8 cellular contexts compared by ENCODE assay signal in the genomic region with DNA sequence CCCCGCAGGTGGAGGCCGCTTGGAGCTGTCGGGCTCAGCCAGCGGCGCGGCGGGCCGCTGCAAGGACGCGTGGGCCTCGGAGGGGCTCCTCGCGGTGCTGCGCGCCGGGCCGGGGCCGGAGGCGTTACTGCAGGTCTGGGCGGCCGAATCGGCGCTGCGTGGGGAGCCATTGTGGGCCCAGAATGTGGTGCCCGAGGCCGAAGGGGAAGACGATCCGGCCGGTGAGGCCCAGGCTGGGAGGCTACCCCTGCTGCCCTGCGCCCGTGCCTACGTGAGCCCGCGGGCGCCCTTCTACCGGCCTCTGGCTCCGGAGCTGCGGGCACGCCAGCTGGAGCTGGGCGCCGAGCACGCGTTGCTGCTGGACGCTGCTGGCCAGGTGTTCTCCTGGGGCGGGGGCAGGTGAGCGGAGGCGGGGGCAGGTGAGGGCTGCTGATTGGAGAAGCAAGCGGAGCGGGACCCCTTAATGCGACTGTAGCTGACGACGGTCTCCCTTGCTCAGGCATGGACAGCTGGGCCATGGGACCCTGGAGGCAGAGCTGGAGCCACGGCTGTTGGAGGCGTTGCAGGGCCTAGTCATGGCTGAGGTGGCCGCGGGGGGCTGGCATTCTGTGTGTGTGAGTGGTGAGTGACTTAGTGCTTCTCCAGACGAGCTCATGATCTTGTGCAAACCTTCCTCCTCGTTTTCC. TPM values are rescaled to one million over a fixed set of nuclear protein-coding genes. Genes with fewer than 3 reads are reported as not detected.
DNase-seq lines count a peak whose midpoint lies in the region; ATAC-seq and TF ChIP-seq lines count a peak whose summit lies in the region.

No MANE protein-coding gene starts in this region.

- H3K4me1 ChIP-seq in breast epithelium = peaks cover 3 to 8% of the 10 kb centered on the region in 2 donors

- no peak for TF ChIP-seq POLR2A in breast epithelium (IDR thresholded peaks at IDR 0.05)

- ATAC-seq in activated CD8-positive, alpha-beta memory T cell treated with anti-CD3 and anti-CD28 coated beads, Interleukin-2, amount 10 ng/mL, durations not matched to agents 7 days and 5 days = no peak
- ATAC-seq in HG02852 (IDR thresholded peaks at IDR 0.05; ENCODE audit: unreplicated experiment) (no peak), HG03378 (IDR thresholded peaks at IDR 0.05; ENCODE audit: unreplicated experiment) (no peak)

- peaks cover 23% of the 10 kb centered on the region for H3K4me1 Mint-ChIP-seq in activated CD8-positive, alpha-beta memory T cell treated with anti-CD3 and anti-CD28 coated beads, Interleukin-2, amount 10 ng/mL, durations not matched to agents 7 days and 5 days

- no peaks in the 10 kb centered on the region for H3K27me3 ChIP-seq in breast epithelium

- H3K4me3 ChIP-seq in breast epithelium = peak overlapping the region; percentile 66 to 77 (median 68)

- H3K36me3 Mint-ChIP-seq in activated CD8-positive, alpha-beta memory T cell treated with anti-CD3 and anti-CD28 coated beads, Interleukin-2, amount 10 ng/mL, durations not matched to agents 7 days and 5 days = peaks cover 37% of the 10 kb centered on the region

- CTCF ChIA-PET in activated CD8-positive, alpha-beta memory T cell treated with anti-CD3 and anti-CD28 coated beads, Interleukin-2, amount 10 ng/mL, durations not matched to agents 7 days and 5 days (lab: Charles Lee) = interaction anchor here (0.5 to 6.7 kb wide), 38 partner anchors 9 to 375 kb away, joined by 3 to 101 read pairs (median 5); partner anchors contain the start of genes BLM, HDDC3, UNC45A and VPS33B

- H3K36me3 ChIP-seq in breast epithelium = peaks cover 8% of the 10 kb centered on the region

- DNase-seq in activated CD8-positive, alpha-beta memory T cell treated with anti-CD3 and anti-CD28 coated beads, Interleukin-2, amount 10 ng/mL, durations not matched to agents 7 days and 5 days = no peak
- DNase-seq in activated CD8-positive, alpha-beta memory T cell treated with anti-CD3 and anti-CD28 coated beads, Interleukin-2, amount 50 U/mL, for 4 hours = no peak
- DNase-seq in breast epithelium (ENCODE audit: low spot score in 2 of 2) (peak in 1 of 2 donors; percentile 51), kidney tubule cell (ENCODE audit: low spot score) (peak; percentile 47), substantia nigra (lab: John Stamatoyannopoulos, UW) (peak in 4 of 49 donors; percentile 16 to 67 (median 40)), DMS153 treated with DMSO at 0.1 percent for 48 hours (lab: John Stamatoyannopoulos, UW; ENCODE audit: unreplicated experiment) (no peak)

- no peak for TF ChIP-seq CTCF in breast epithelium (IDR thresholded peaks at IDR 0.05)

- peak overlapping the region; percentile 61 for H3K4me3 Mint-ChIP-seq in activated CD8-positive, alpha-beta memory T cell treated with anti-CD3 and anti-CD28 coated beads, Interleukin-2, amount 10 ng/mL, durations not matched to agents 7 days and 5 days

- H3K27me3 Mint-ChIP-seq in activated CD8-positive, alpha-beta memory T cell treated with anti-CD3 and anti-CD28 coated beads, Interleukin-2, amount 10 ng/mL, durations not matched to agents 7 days and 5 days = no peaks in the 10 kb centered on the region

- peak overlapping the region; percentile 53 to 64 for H3K27ac ChIP-seq in breast epithelium
- H3K27ac ChIP-seq in substantia nigra (ENCODE audit: low read depth, low read length, poor library complexity, severe bottlenecking) = peak overlapping the region; percentile 42

- H3K9me3 ChIP-seq in breast epithelium = no peaks in the 10 kb centered on the region

- intact Hi-C loops in breast epithelium (cut with DNase I; ENCODE audit: low total_unique reads) = loop anchor here (5.0 kb wide), 1 partner anchor 310 kb away; no protein-coding TSS in a partner anchor

- no peaks in the 10 kb centered on the region for H3K9me3 Mint-ChIP-seq in activated CD8-positive, alpha-beta memory T cell treated with anti-CD3 and anti-CD28 coated beads, Interleukin-2, amount 10 ng/mL, durations not matched to agents 7 days and 5 days (ENCODE audit: low read depth)

- H3K27ac Mint-ChIP-seq in activated CD8-positive, alpha-beta memory T cell treated with anti-CD3 and anti-CD28 coated beads, Interleukin-2, amount 10 ng/mL, durations not matched to agents 7 days and 5 days = peak overlapping the region; percentile 14

RNA-seq across cellular contexts. Expression of gene RCCD1, which starts 2.6 kb away (rescaled TPM):
- 10 to 100 TPM; 35.4 to 50.1 TPM for total RNA-seq in activated CD8-positive, alpha-beta memory T cell treated with anti-CD3 and anti-CD28 coated beads, Interleukin-2, amount 10 ng/mL, durations not matched to agents 7 days and 5 days
- total RNA-seq in breast epithelium = 1 to 10 TPM; 5.3 to 9.8 (median 7.9) TPM

RNA-seq across cellular contexts. Expression of gene UNC45A, which starts 22.2 kb away (rescaled TPM):
- 10 to 100 TPM; 76.3 to 84.4 TPM for total RNA-seq in activated CD8-positive, alpha-beta memory T cell treated with anti-CD3 and anti-CD28 coated beads, Interleukin-2, amount 10 ng/mL, durations not matched to agents 7 days and 5 days
- 10 to 100 TPM; 52.4 to 65.0 (median 59.8) TPM for total RNA-seq in breast epithelium

RNA-seq across cellular contexts. Expression of gene HDDC3, which starts 24.9 kb away (rescaled TPM):
- 10 to 100 TPM; 33.2 to 39.3 TPM for total RNA-seq in activated CD8-positive, alpha-beta memory T cell treated with anti-CD3 and anti-CD28 coated beads, Interleukin-2, amount 10 ng/mL, durations not matched to agents 7 days and 5 days
- 10 to 100 TPM; 19.0 to 22.3 (median 19.4) TPM for total RNA-seq in breast epithelium

RNA-seq across cellular contexts. Expression of gene PRC1, which starts 37.1 kb away (rescaled TPM):
- 100 to 1,000 TPM; 152 to 208 TPM for total RNA-seq in activated CD8-positive, alpha-beta memory T cell treated with anti-CD3 and anti-CD28 coated beads, Interleukin-2, amount 10 ng/mL, durations not matched to agents 7 days and 5 days
- total RNA-seq in breast epithelium = 10 to 100 TPM in 2 of 3 donors, 1 to 10 TPM in 1; 4.3 to 19.8 (median 10.5) TPM

RNA-seq across cellular contexts. Expression of gene MAN2A2, which starts 54.1 kb away (rescaled TPM):
- total RNA-seq in activated CD8-positive, alpha-beta memory T cell treated with anti-CD3 and anti-CD28 coated beads, Interleukin-2, amount 10 ng/mL, durations not matched to agents 7 days and 5 days = 100 to 1,000 TPM; 174 to 183 TPM
- 10 to 100 TPM; 38.2 to 58.0 (median 56.9) TPM for total RNA-seq in breast epithelium
